19 cellular contexts compared by ENCODE assay signal in the genomic region with DNA sequence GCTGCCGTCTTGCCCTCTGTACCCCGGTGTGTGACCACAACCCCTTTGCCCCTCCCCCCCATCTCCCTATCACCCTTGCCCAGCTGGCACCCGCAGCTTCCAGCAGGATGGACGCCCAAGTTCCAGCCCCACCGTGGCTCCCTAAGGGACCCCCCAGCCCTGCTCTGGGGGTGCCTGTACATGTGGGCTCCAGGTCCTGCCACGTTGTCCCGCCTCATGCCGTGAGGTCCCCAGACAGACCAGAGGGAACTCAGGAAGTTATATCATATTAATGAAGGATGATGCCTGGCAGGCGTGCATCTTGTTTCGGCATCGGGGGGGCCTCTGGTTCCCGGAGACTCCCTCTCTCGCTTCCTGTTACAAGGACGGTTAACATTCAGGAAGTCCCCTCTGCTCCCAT. TPM values are rescaled to one million over a fixed set of nuclear protein-coding genes. Genes with fewer than 3 reads are reported as not detected.
DNase-seq lines count a peak whose midpoint lies in the region; ATAC-seq, FAIRE-seq and TF ChIP-seq lines count a peak whose summit lies in the region.
"Had no signal": no experiment of that assay in that cellular context is flagged by ENCODE, and none has a peak within 500 bp of the region (broad histone marks: within the 10 kb centered on the region; RNA-seq: fewer than 3 reads in every experiment).

No MANE protein-coding gene starts in this region.

- H3K36me3 Mint-ChIP-seq in CD14-positive monocyte (peaks cover 15 to 16% of the 10 kb centered on the region in 2 donors), chondrocyte (ENCODE audit: low read depth) (no peaks in the 10 kb centered on the region), GM23338 (ENCODE audit: low read depth) (no peaks in the 10 kb centered on the region; the same call in 2 of the 3 replicates)
- H3K36me3 Mint-ChIP-seq: T-cell had no signal

- DNase-seq in CD14-positive monocyte (ENCODE audit: low spot score) = no peak
- peak; percentile 76 for DNase-seq in SK-N-SH
- no peak for DNase-seq in kidney
- no peak for DNase-seq in chondrocyte (ENCODE audit: low spot score)
- DNase-seq in GM23338 (ENCODE audit: low spot score) = no peak
- DNase-seq in BE2C = no peak
- DNase-seq in DMS79 (lab: John Stamatoyannopoulos, UW) = no peak
- DNase-seq: activated CD4-positive, alpha-beta T cell treated with anti-CD3 and anti-CD28 coated beads for 4 hours; activated T-cell treated with anti-CD3 and anti-CD28 coated beads for 4 hours; DMS79 treated with DMSO at 0.1 percent for 48 hours; NCI-H510A; T-cell had no signal

- POLR2A ChIA-PET in SK-N-SH (lab: Yijun Ruan, JAX) = interaction anchor here (1.2 kb wide), 1 partner anchor 35 kb away, joined by 4 read pairs; a partner anchor contains a TSS

- H2AFZ ChIP-seq in SK-N-SH (ENCODE audit: low read depth) (no peak overlapping the region), GM23338 (no peak overlapping the region)

- WGBS in SK-N-SH (ENCODE audit: low lambda C conversion rate) = 61% methylated on average over 10 of the region's 14 CpGs

- H3K4me1 ChIP-seq in SK-N-SH (ENCODE audit: control insufficient read depth in 1 of 2, insufficient read depth in 2 of 2, low read depth in 1 of 2, low read length in 1 of 2) = peaks cover 22 to 72% of the 10 kb centered on the region in 2 experiments
- H3K4me1 ChIP-seq in kidney (ENCODE audit: control insufficient read depth in 1 of 2, insufficient read depth in 1 of 2, low read depth in 1 of 2, low read length in 2 of 2) = peaks cover 10 to 13% of the 10 kb centered on the region in 2 donors
- H3K4me1 ChIP-seq in GM23338 (ENCODE audit: insufficient read depth) = peaks cover 12% of the 10 kb centered on the region
- H3K4me1 ChIP-seq in BE2C = peaks cover 43% of the 10 kb centered on the region

- CTCF ChIA-PET in SK-N-SH (lab: Yijun Ruan, JAX) = interaction anchor here (1.4 to 6.2 kb wide), 2 partner anchors 10 to 36 kb away, joined by 3 to 52 read pairs; a partner anchor contains a TSS

- no peak for FAIRE-seq in kidney (lab: Jason Lieb, UNC)
- FAIRE-seq: endothelial cell of umbilical vein, H1 had no signal

- H3K27me3 ChIP-seq in SK-N-SH (ENCODE audit: insufficient read depth) (no peaks in the 10 kb centered on the region), GM23338 (ENCODE audit: insufficient read depth) (no peaks in the 10 kb centered on the region), BE2C (no peaks in the 10 kb centered on the region)

- H3K79me2 ChIP-seq in SK-N-SH (ENCODE audit: insufficient read depth) (no peaks in the 10 kb centered on the region), GM23338 (replicated peaks; ENCODE audit: insufficient read depth) (no peaks in the 10 kb centered on the region)

- H3K4me3 Mint-ChIP-seq in CD14-positive monocyte (peak overlapping the region in 1 of 2 donors; percentile 60), chondrocyte (ENCODE audit: unreplicated experiment) (no peak overlapping the region), GM23338 (no peak overlapping the region)

- H3K9me3 Mint-ChIP-seq in CD14-positive monocyte (no peaks in the 10 kb centered on the region), chondrocyte (ENCODE audit: low read depth) (no peaks in the 10 kb centered on the region), GM23338 (no peaks in the 10 kb centered on the region)
- H3K9me3 Mint-ChIP-seq: T-cell had no signal

- H3K4me3 ChIP-seq in SK-N-SH (ENCODE audit: low read depth in 2 of 2, low read length in 1 of 2) = no peak overlapping the region
- no peak overlapping the region for H3K4me3 ChIP-seq in kidney (ENCODE audit: low read length in 2 of 2)
- no peak overlapping the region for H3K4me3 ChIP-seq in skin epidermis
- no peak overlapping the region for H3K4me3 ChIP-seq in GM23338
- no peak overlapping the region for H3K4me3 ChIP-seq in BE2C (ENCODE audit: low read depth, low read length)

- peak overlapping the region in 1 of 2 experiments; percentile 97; a peak in 2 of 4 replicates for H3K27ac ChIP-seq in SK-N-SH (ENCODE audit: low read depth in 2 of 2, low read length in 1 of 2)
- H3K27ac ChIP-seq in kidney (ENCODE audit: low read depth in 2 of 2, low read length in 2 of 2) = peak overlapping the region; percentile 79 to 96
- H3K27ac ChIP-seq in skin epidermis = peak overlapping the region in 15 of 21 experiments; percentile 0 to 87 (median 73)
- H3K27ac ChIP-seq in GM23338 (ENCODE audit: low read depth) = no peak overlapping the region

- intact Hi-C loops in CD14-positive monocyte (cut with micrococcal nuclease) = no loop called here
- intact Hi-C loops in kidney (cut with DNase I) = no loop called here

- H4K20me1 ChIP-seq in SK-N-SH (ENCODE audit: insufficient read depth) (no peaks in the 10 kb centered on the region), GM23338 (replicated peaks; ENCODE audit: insufficient read depth) (no peaks in the 10 kb centered on the region)

- no peak for TF ChIP-seq RAD21 in SK-N-SH (IDR thresholded peaks at IDR 0.05; ENCODE audit: low read length)

- H3K9me2 ChIP-seq in SK-N-SH (no peaks in the 10 kb centered on the region), GM23338 (ENCODE audit: insufficient read depth) (no peaks in the 10 kb centered on the region)

- H3K36me3 ChIP-seq in SK-N-SH (replicated peaks in 1 of 2; ENCODE audit: control insufficient read depth in 1 of 2, insufficient read depth in 2 of 2, low read length in 1 of 2) = no peaks in the 10 kb centered on the region
- no peaks in the 10 kb centered on the region for H3K36me3 ChIP-seq in kidney (ENCODE audit: control insufficient read depth in 1 of 2, insufficient read depth in 2 of 2, low read length in 2 of 2)
- no peaks in the 10 kb centered on the region for H3K36me3 ChIP-seq in GM23338 (ENCODE audit: insufficient read depth)
- H3K36me3 ChIP-seq in BE2C = no peaks in the 10 kb centered on the region

- H3K27ac Mint-ChIP-seq in CD14-positive monocyte (peak overlapping the region in 4 of 7 donors; percentile 38 to 79 (median 62)), chondrocyte (ENCODE audit: unreplicated experiment) (no peak overlapping the region), GM23338 (no peak overlapping the region)
- H3K27ac Mint-ChIP-seq: T-cell had no signal

- H3K27me3 Mint-ChIP-seq in CD14-positive monocyte (ENCODE audit: low read depth in 3 of 3) (peaks cover 12 to 15% (median 13%) of the 10 kb centered on the region in 3 donors), chondrocyte (ENCODE audit: low read depth) (no peaks in the 10 kb centered on the region), GM23338 (ENCODE audit: insufficient read depth, low read depth, poor library complexity) (peaks cover 16% of the 10 kb centered on the region)
- H3K27me3 Mint-ChIP-seq: T-cell had no signal

- H3K4me1 Mint-ChIP-seq in CD14-positive monocyte (peaks cover 68% of the 10 kb centered on the region), chondrocyte (ENCODE audit: low read depth) (peaks cover 35% of the 10 kb centered on the region), GM23338 (peaks cover 13% of the 10 kb centered on the region)

- no peaks in the 10 kb centered on the region for H3K9me3 ChIP-seq in SK-N-SH
- no peaks in the 10 kb centered on the region for H3K9me3 ChIP-seq in kidney (ENCODE audit: control insufficient read depth in 1 of 2, low read length in 2 of 2)
- no peaks in the 10 kb centered on the region for H3K9me3 ChIP-seq in BE2C

- H3F3A ChIP-seq in SK-N-SH (replicated peaks; ENCODE audit: insufficient read depth) (peaks cover 14% of the 10 kb centered on the region), GM23338 (replicated peaks; ENCODE audit: low read depth) (no peaks in the 10 kb centered on the region)

- ATAC-seq in GM23338 = no peak
- ATAC-seq: T-cell had no signal

- TF ChIP-seq CTCF in CD14-positive monocyte (IDR thresholded peaks at IDR 0.05) (no peak), SK-N-SH (IDR thresholded peaks at IDR 0.05) (no peak), kidney (IDR thresholded peaks at IDR 0.05; ENCODE audit: borderline replicate concordance, extremely low read depth, insufficient read depth) (no peak), chondrocyte (IDR thresholded peaks at IDR 0.05) (no peak), GM23338 (conservative IDR thresholded peaks at IDR 0.05; ENCODE audit: low read depth in 2 of 2) (no peak), BE2C (IDR thresholded peaks at IDR 0.05; ENCODE audit: low read depth, low read length) (no peak)

- no peak overlapping the region for H3K4me2 ChIP-seq in SK-N-SH
- H3K4me2 ChIP-seq in GM23338 = no peak overlapping the region

- peak in 1 of 2 experiments; percentile 76; a peak in 2 of 4 replicates for TF ChIP-seq EP300 in SK-N-SH (IDR thresholded peaks at IDR 0.05; ENCODE audit: borderline replicate concordance in 1 of 2, low read depth in 1 of 2, low read length in 1 of 2)

- H3K9ac ChIP-seq in SK-N-SH = no peak overlapping the region
- no peak overlapping the region for H3K9ac ChIP-seq in kidney (ENCODE audit: low read length in 2 of 2)

RNA-seq across cellular contexts. Expression of a gene that starts 1.6 kb away (rescaled TPM):
- polyA plus RNA-seq in CD14-positive monocyte = 10 to 100 TPM; 12.8 to 14.1 TPM
- 2.5 and 3.3 TPM in 2 replicates for polyA plus RNA-seq in SK-N-SH (2012; rRNA removed)
- 1.0 and 1.6 TPM in 2 replicates for polyA plus RNA-seq in SK-N-SH (2012; cell fraction: cytosol; rRNA removed)
- 9.5 and 11.9 TPM in 2 replicates for polyA plus RNA-seq in SK-N-SH (2012; cell fraction: nucleus; rRNA removed)
- total RNA-seq in kidney = 10.1 TPM
- polyA plus RNA-seq in kidney (ENCODE audit: insufficient read depth, low read depth, low replicate concordance) = 7.5 TPM
- total RNA-seq in chondrocyte = 0.80 to 2.4 TPM (median 2.2 TPM) in 3 replicates
- not detected in 2 replicates for total RNA-seq in GM23338 (2014; rRNA removed; shearing (Covaris generic))
- polyA plus RNA-seq in GM23338 (2016; fragmentation: Nextera tagmentation; extraction: Ambion mirVana) = not detected in 2 replicates
- 16.1 TPM for polyA plus RNA-seq in BE2C (2012; ENCODE audit: insufficient read depth, insufficient read length, low read depth)
- total RNA-seq: H1 had no signal

RNA-seq across cellular contexts. Expression of a gene that starts 9.6 kb away (rescaled TPM):
- polyA plus RNA-seq in CD14-positive monocyte (not detected), SK-N-SH (2012; rRNA removed) (not detected in 2 replicates), kidney (ENCODE audit: insufficient read depth, low read depth, low replicate concordance) (not detected), GM23338 (2016; fragmentation: Nextera tagmentation; extraction: Ambion mirVana) (5.7 and 5.9 TPM in 2 replicates)
- not detected in 2 replicates for polyA plus RNA-seq in SK-N-SH (2012; cell fraction: cytosol; rRNA removed)
- polyA plus RNA-seq in SK-N-SH (2012; cell fraction: nucleus; rRNA removed) = not detected in 2 replicates
- total RNA-seq in kidney (not detected), chondrocyte (not detected in 3 replicates)
- total RNA-seq in GM23338 (2014; rRNA removed; shearing (Covaris generic)) = not detected in 2 replicates
- 2.4 TPM for polyA plus RNA-seq in BE2C (2012; ENCODE audit: insufficient read depth, insufficient read length, low read depth)
- total RNA-seq: endothelial cell of umbilical vein, glomerular endothelial cell, H1, OCI-LY7, ureter had no signal
- polyA plus RNA-seq: adipose tissue, endothelial cell of umbilical vein, H1 had no signal

RNA-seq across cellular contexts. Expression of a gene that starts 25.3 kb away (rescaled TPM):
- polyA plus RNA-seq in CD14-positive monocyte (100 to 1,000 TPM; 165 to 177 TPM), SK-N-SH (2012; rRNA removed) (445 and 495 TPM in 2 replicates), kidney (ENCODE audit: insufficient read depth, low read depth, low replicate concordance) (350 TPM), GM23338 (2016; fragmentation: Nextera tagmentation; extraction: Ambion mirVana) (143 and 148 TPM in 2 replicates)
- 552 and 634 TPM in 2 replicates for polyA plus RNA-seq in SK-N-SH (2012; cell fraction: cytosol; rRNA removed)
- polyA plus RNA-seq in SK-N-SH (2012; cell fraction: nucleus; rRNA removed) = 207 and 230 TPM in 2 replicates
- total RNA-seq in kidney (217 TPM), chondrocyte (137 to 148 TPM (median 144 TPM) in 3 replicates)
- 193 and 215 TPM in 2 replicates for total RNA-seq in GM23338 (2014; rRNA removed; shearing (Covaris generic))
- 263 TPM for polyA plus RNA-seq in BE2C (2012; ENCODE audit: insufficient read depth, insufficient read length, low read depth)

RNA-seq across cellular contexts. Expression of a gene that starts 34.5 kb away (rescaled TPM):
- polyA plus RNA-seq in CD14-positive monocyte (under 1 TPM; 0.05 to 0.09 TPM), SK-N-SH (2012; rRNA removed) (9.5 and 10.6 TPM in 2 replicates), kidney (ENCODE audit: insufficient read depth, low read depth, low replicate concordance) (5.4 TPM), GM23338 (2016; fragmentation: Nextera tagmentation; extraction: Ambion mirVana) (0.75 and 0.78 TPM in 2 replicates)
- polyA plus RNA-seq in SK-N-SH (2012; cell fraction: cytosol; rRNA removed) = 6.9 and 8.6 TPM in 2 replicates
- 7.0 and 8.3 TPM in 2 replicates for polyA plus RNA-seq in SK-N-SH (2012; cell fraction: nucleus; rRNA removed)
- total RNA-seq in kidney (10.4 TPM), chondrocyte (17.1 to 18.7 TPM (median 18.5 TPM) in 3 replicates)
- total RNA-seq in GM23338 (2014; rRNA removed; shearing (Covaris generic)) = 1.2 and 2.6 TPM in 2 replicates
- polyA plus RNA-seq in BE2C (2012; ENCODE audit: insufficient read depth, insufficient read length, low read depth) = 16.0 TPM

Comparison
In these comparisons a context has a peak if more than half of its experiments do, and no peak if none do; other contexts are left out.
1. H3K27ac Mint-ChIP-seq: peak in CD14-positive monocyte (4 of 7); none in chondrocyte (single experiment) and GM23338 (single experiment).